Comparison of ENCODE assay signal across 22 cellular contexts in the genomic region with DNA sequence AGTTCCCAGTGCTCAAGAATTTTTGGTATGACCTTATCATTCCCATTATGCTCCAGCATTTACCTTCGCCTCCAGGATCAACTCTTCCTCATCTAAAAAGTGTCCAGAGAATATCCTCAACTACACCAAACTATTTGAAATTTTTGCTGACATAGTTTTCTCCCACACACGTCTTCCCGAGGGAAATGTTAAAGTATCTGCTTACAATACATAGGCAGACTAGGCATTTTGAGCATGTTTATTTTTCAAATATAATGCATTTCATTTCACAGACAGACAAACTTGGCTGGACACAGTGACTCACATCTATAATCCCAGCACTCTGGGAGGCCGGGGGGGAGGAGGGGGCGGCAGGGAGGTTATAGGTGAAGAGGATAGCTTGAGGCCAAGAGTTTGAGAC.
A peak's percentile ranks its signal among the peaks of the same experiment; 100 is the strongest.
DNase-seq lines count a peak whose midpoint lies in the region; ATAC-seq, FAIRE-seq and TF ChIP-seq lines count a peak whose summit lies in the region.
"Had no signal": no experiment of that assay in that cellular context is flagged by ENCODE, and none has a peak within 500 bp of the region (broad histone marks: within the 10 kb centered on the region; RNA-seq: fewer than 3 reads in every experiment).

No MANE protein-coding gene starts in this region.

- H4K20me1 ChIP-seq in K562 (replicated peaks; ENCODE audit: control insufficient read depth, insufficient read depth, low read length): no peaks in the 10 kb centered on the region

- no peak overlapping the region for H3K4me2 ChIP-seq in K562 (ENCODE audit: insufficient read depth, low read length)
- H3K4me2 ChIP-seq: KMS-11 had no signal

- DNase-seq in MG63 (peak; percentile 23), K562 (ENCODE audit: extremely low read depth in 1 of 4, low spot score in 3 of 4) (no peak), fibroblast of pulmonary artery (ENCODE audit: low read depth) (peak; percentile 39), skeletal muscle cell (ENCODE audit: low read depth) (peak; percentile 22), pancreas (no peak), SKM-1 (lab: John Stamatoyannopoulos, UW; ENCODE audit: unreplicated experiment) (no peak)
- DNase-seq: DMS79, H9, HFFc6, MV-4-11, NCI-H1105 treated with DMSO at 0.1 percent for 48 hours, NCI-H2029 treated with DMSO at 0.1 percent for 48 hours, NCI-H226, NCI-H510A treated with DMSO at 0.1 percent for 48 hours, NCI-H748 treated with DMSO at 0.1 percent for 48 hours had no signal

- in situ Hi-C loops in K562 (cut with MboI): no loop called here

- no peak for TF ChIP-seq EP300 in K562 (IDR thresholded peaks at IDR 0.05; ENCODE audit: low read length)

- intact Hi-C loops in K562 (cut with micrococcal nuclease): no loop called here
- intact Hi-C loops in pancreas (cut with DNase I): no loop called here

- BruUV-seq in K562 (replicated peaks; lab: Mats Ljungman, UMichigan): no TSS peak

- H3K4me1 ChIP-seq in K562 (replicated peaks in 1 of 2; ENCODE audit: control insufficient read depth in 2 of 2, insufficient read depth in 2 of 2, low read length in 2 of 2): no peaks in the 10 kb centered on the region
- H3K4me1 ChIP-seq in pancreas: peaks cover 0 to 3% (median 0%) of the 10 kb centered on the region in 3 donors

- no peaks in the 10 kb centered on the region for H3K9me1 ChIP-seq in K562 (ENCODE audit: control insufficient read depth, insufficient read depth, low read length)

- no peaks in the 10 kb centered on the region for H3K27me3 ChIP-seq in MG63
- H3K27me3 ChIP-seq in K562 (ENCODE audit: control insufficient read depth in 2 of 2, insufficient read depth in 2 of 2, low read length in 2 of 2): no peaks in the 10 kb centered on the region
- H3K27me3 ChIP-seq in pancreas: no peaks in the 10 kb centered on the region

- H3K4me3 ChIP-seq in MG63 (no peak overlapping the region), K562 (no peak overlapping the region), fibroblast of pulmonary artery (replicated peaks; ENCODE audit: low read depth, low read length) (no peak overlapping the region), skeletal muscle cell (ENCODE audit: low read depth, low read length) (no peak overlapping the region), pancreas (no peak overlapping the region)

- CTCF ChIA-PET in K562 (lab: Yijun Ruan, JAX; ENCODE audit: low intra/inter-chr PET ratio): no interaction called here

- no peaks in the 10 kb centered on the region for H3K9me3 ChIP-seq in MG63
- no peaks in the 10 kb centered on the region for H3K9me3 ChIP-seq in K562 (replicated peaks; ENCODE audit: control insufficient read depth, insufficient read depth, low read depth, low read length)
- no peaks in the 10 kb centered on the region for H3K9me3 ChIP-seq in pancreas

- no peak for TF ChIP-seq POLR2A in K562 (conservative IDR thresholded peaks at IDR 0.05)

- TF ChIP-seq RAD21 in K562 (CRISPR knock-in tag; conservative IDR thresholded peaks at IDR 0.05 in 1 of 2, IDR thresholded peaks at IDR 0.05 in 1 of 2): no peak

- ATAC-seq in K562 (no peak), HG02938 (IDR thresholded peaks at IDR 0.05; ENCODE audit: unreplicated experiment) (no peak), pancreas (no peak)
- ATAC-seq: Panc1, SK-N-SH treated with all-trans-retinoic acid at 6 μM for 48 hours had no signal

- FAIRE-seq in K562 (lab: Jason Lieb, UNC) (no peak), pancreas (lab: Jason Lieb, UNC) (no peak)
- FAIRE-seq: A204.1, GM19239 had no signal

- H3K27ac ChIP-seq in K562 (ENCODE audit: extremely low read depth, low read depth, low read length) (no peak overlapping the region), pancreas (no peak overlapping the region)
- H3K27ac ChIP-seq: HL-60, KMS-11 had no signal

- 25% methylated on average over 5 of the region's 5 CpGs for WGBS in K562 (ENCODE audit: insufficient coverage, low coverage, missing lambda C conversion rate)
- WGBS in pancreas, 2 donors: 87% methylated on average over 5 of the region's 5 CpGs

- POLR2A ChIA-PET in K562 (lab: Yijun Ruan, JAX): interaction anchor here (1.1 kb wide), 1 partner anchor 11 kb away, joined by 3 read pairs; no protein-coding TSS in a partner anchor

- H3K36me3 ChIP-seq in MG63: no peaks in the 10 kb centered on the region
- H3K36me3 ChIP-seq in K562 (ENCODE audit: control insufficient read depth, insufficient read depth, low read length): no peaks in the 10 kb centered on the region
- no peaks in the 10 kb centered on the region for H3K36me3 ChIP-seq in pancreas

- H3K79me2 ChIP-seq in K562 (ENCODE audit: control insufficient read depth, insufficient read depth, low read length): no peaks in the 10 kb centered on the region

- TF ChIP-seq CTCF in K562 (IDR thresholded peaks at IDR 0.05 in 2 of 3, conservative IDR thresholded peaks at IDR 0.05 in 1 of 3; ENCODE audit: insufficient read depth in 2 of 3, low read depth in 1 of 3, low read length in 3 of 3): no peak
- no peak for TF ChIP-seq CTCF in fibroblast of pulmonary artery (IDR thresholded peaks at IDR 0.05; ENCODE audit: low read length, missing control alignments)
- TF ChIP-seq CTCF in pancreas (IDR thresholded peaks at IDR 0.05): no peak

- no peak overlapping the region for H3K9ac ChIP-seq in K562 (ENCODE audit: insufficient read depth in 1 of 2, low read depth in 2 of 2, low read length in 2 of 2)
- H3K9ac ChIP-seq: KMS-11 had no signal

- H2AFZ ChIP-seq in K562 (ENCODE audit: low read depth, low read length): no peak overlapping the region

TF ChIP-seq in K562, 482 proteins besides CTCF, POLR2A, EP300 and RAD21:
- TF ChIP-seq C11orf30 (IDR thresholded peaks at IDR 0.05; ENCODE audit: low read depth) (peak; percentile 50; the same call in 1 of the 2 replicates), HDAC1 (IDR thresholded peaks at IDR 0.05) (no peak), EGR1 (conservative IDR thresholded peaks at IDR 0.05) (peak; percentile 30; the same call in 1 of the 2 replicates), MAFF (IDR thresholded peaks at IDR 0.05; ENCODE audit: low read length) (0 out of 2 replicates have a peak, but pooled peaks have one; percentile 16), ZNF316 (IDR thresholded peaks at IDR 0.05) (peak; percentile 71), ZNF766 (CRISPR knock-in tag; conservative IDR thresholded peaks at IDR 0.05) (no peak), MAFG (tag; conservative IDR thresholded peaks at IDR 0.05) (0 out of 2 replicates have a peak, but pooled peaks have one; percentile 24), IRF2 (CRISPR knock-in tag; IDR thresholded peaks at IDR 0.05) (no peak), L3MBTL2 (IDR thresholded peaks at IDR 0.05) (no peak), SIX5 (IDR thresholded peaks at IDR 0.05; ENCODE audit: borderline replicate concordance in 1 of 2, insufficient read depth in 1 of 2, low read depth in 1 of 2, low read length in 2 of 2) (no peak), ZBTB7A (IDR thresholded peaks at IDR 0.05; ENCODE audit: borderline replicate concordance, control insufficient read depth, low read depth, low read length) (no peak)

Comparison
In these comparisons a context has a peak if more than half of its experiments do, and no peak if none do; other contexts are left out.
1. DNase-seq: peak in MG63 (single experiment), fibroblast of pulmonary artery (single experiment) and skeletal muscle cell (single experiment); none in K562 (0 of 4), pancreas (0 of 6) and SKM-1 (single experiment).